ENCODE assay signal across 1 cellular context in the genomic region with DNA sequence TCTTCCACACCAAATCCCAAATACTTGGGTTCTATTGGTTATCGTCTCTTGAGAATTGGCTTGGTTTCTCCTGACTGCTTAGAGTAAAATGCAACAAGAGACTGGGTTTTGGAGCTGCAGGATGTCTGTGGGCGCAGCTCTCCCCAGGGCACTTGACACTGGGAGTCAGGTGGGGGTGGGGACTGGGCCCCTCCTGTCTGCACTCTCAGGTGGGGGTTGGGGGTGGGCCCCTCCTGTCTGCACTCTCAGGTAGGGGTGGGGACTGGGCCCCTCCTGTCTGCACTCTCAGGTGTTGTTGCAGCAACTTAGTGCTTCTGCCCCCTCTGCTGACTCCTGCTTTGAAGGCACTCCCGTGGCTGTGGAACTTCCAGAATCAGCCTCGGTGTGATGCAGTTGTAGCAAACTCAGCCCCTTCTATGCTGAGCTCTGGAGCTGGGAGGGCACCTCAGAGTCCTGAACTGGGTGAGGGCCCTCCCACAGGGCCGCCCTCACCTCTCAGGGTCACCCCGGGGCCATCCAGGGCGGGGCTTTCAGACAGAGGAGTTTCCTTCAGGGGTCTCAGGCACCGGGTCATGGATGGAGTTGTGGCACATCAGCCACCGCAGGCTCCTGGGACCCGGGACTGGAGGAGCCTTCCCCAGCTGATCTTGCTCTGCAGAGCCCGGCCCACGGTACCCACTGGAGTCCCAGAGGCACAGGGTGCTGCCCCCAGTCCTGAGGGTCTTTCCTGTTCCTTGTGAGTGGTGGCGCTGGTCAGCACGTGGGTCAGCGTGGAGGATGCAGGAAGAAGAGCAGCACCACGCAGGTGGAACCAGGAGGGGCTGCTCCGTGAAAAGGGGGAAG.
TF ChIP-seq lines count a peak whose summit lies in the region.

No MANE protein-coding gene starts in this region.

TF ChIP-seq in H1, 55 proteins besides CTCF, POLR2A, EP300 and RAD21:
- TF ChIP-seq FOSL1 (IDR thresholded peaks at IDR 0.05; ENCODE audit: insufficient read depth, low read depth, low read length), result no peak
- no peak for TF ChIP-seq RXRA (IDR thresholded peaks at IDR 0.05; ENCODE audit: insufficient read depth, low read depth, low read length)
